1 cellular context compared by ENCODE assay signal in the genomic region with DNA sequence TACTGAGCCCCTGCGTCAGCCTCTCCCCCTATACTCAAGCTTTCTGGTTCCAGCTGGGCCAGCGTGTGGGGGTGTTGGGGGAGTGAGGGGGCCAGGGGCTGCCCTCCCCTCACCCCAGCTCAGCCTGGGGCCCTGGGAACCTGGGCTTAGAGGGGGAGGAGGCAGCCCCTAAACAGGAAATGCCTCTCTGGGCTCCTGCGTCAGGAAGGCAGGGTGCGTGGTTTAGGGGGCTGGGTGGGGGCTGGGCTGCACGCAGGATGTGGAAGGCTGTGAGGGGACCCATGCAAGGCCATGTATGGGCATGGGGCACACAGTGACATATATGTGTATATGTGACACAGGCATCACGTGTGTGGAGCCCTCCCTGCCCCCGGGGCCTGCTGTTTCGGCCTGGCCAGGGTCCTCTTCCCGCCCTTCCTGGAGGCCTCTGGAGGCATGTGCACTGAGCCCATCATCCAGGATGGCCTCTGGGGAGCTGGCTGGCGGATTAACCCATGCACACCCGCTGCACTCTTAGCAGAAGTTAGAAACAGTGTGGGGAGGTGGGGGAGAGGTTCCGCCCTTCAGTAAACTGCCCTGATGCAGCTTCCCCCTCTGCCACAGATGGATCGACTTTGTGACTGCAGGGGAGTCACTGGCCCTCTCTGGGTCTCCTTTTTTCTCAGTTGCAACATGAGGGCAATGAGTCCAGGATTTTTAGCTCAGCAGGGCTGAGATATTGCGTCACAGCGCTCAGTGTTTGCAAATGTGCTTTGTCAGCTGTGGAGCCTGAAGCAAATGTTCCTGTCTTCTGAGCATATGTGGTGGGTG.
TF ChIP-seq lines count a peak whose summit lies in the region.

No MANE protein-coding gene starts in this region.

TF ChIP-seq in HepG2, 621 proteins besides CTCF, POLR2A, EP300 and RAD21 (continued from another document and continues in another):
- TF ChIP-seq, protein P1, sequence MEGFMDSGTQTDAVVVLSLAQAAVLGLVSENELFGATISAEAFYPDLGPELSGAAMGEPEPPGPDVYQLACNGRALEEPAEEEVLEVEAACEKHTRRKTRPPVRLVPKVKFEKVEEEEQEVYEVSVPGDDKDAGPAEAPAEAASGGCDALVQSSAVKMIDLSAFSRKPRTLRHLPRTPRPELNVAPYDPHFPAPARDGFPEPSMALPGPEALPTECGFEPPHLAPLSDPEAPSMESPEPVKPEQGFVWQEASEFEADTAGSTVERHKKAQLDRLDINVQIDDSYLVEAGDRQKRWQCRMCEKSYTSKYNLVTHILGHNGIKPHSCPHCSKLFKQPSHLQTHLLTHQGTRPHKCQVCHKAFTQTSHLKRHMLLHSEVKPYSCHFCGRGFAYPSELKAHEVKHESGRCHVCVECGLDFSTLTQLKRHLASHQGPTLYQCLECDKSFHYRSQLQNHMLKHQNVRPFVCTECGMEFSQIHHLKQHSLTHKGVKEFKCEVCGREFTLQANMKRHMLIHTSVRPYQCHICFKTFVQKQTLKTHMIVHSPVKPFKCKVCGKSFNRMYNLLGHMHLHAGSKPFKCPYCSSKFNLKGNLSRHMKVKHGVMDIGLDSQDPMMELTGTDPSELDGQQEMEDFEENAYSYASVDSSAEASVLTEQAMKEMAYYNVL (CRISPR knock-in tag; IDR thresholded peaks at IDR 0.05; ENCODE audit: borderline replicate concordance), result no peak
- TF ChIP-seq CENPT (CRISPR knock-in tag; IDR thresholded peaks at IDR 0.05; ENCODE audit: low read depth) (no peak), SOX5 (CRISPR knock-in tag; IDR thresholded peaks at IDR 0.05; ENCODE audit: borderline replicate concordance) (no peak), ISX (CRISPR knock-in tag; conservative IDR thresholded peaks at IDR 0.05) (no peak), ZNF282 (IDR thresholded peaks at IDR 0.05; ENCODE audit: partially characterized antibody) (no peak), NR2F2 (IDR thresholded peaks at IDR 0.05; ENCODE audit: borderline replicate concordance, low read depth) (no peak), ATM (IDR thresholded peaks at IDR 0.05; ENCODE audit: borderline replicate concordance) (no peak), U2AF2 (IDR thresholded peaks at IDR 0.05; ENCODE audit: low read depth, low read length) (no peak), RAD51 (IDR thresholded peaks at IDR 0.05; ENCODE audit: borderline replicate concordance) (no peak), PRPF4 (IDR thresholded peaks at IDR 0.05; ENCODE audit: low read depth, low read length, poor library complexity, severe bottlenecking) (no peak), EED (CRISPR knock-in tag; IDR thresholded peaks at IDR 0.05) (no peak), ZNF558 (CRISPR knock-in tag; IDR thresholded peaks at IDR 0.05; ENCODE audit: borderline replicate concordance) (no peak), REXO4 (CRISPR knock-in tag; IDR thresholded peaks at IDR 0.05; ENCODE audit: borderline replicate concordance) (no peak), KLF11 (CRISPR knock-in tag; IDR thresholded peaks at IDR 0.05) (no peak), HNRNPH1 (optimal IDR thresholded peaks at IDR 0.05; ENCODE audit: low read depth, low read length) (no peak), HMG20B (CRISPR knock-in tag; conservative IDR thresholded peaks at IDR 0.05) (no peak), ZNF746 (CRISPR knock-in tag; IDR thresholded peaks at IDR 0.05) (no peak), MED1 (CRISPR knock-in tag; IDR thresholded peaks at IDR 0.05) (no peak), XBP1 (CRISPR knock-in tag; IDR thresholded peaks at IDR 0.05) (no peak), MED13 (CRISPR knock-in tag; IDR thresholded peaks at IDR 0.05) (no peak), ZNF782 (CRISPR knock-in tag; IDR thresholded peaks at IDR 0.05; ENCODE audit: borderline replicate concordance) (no peak)
- TF ChIP-seq, protein P2, sequence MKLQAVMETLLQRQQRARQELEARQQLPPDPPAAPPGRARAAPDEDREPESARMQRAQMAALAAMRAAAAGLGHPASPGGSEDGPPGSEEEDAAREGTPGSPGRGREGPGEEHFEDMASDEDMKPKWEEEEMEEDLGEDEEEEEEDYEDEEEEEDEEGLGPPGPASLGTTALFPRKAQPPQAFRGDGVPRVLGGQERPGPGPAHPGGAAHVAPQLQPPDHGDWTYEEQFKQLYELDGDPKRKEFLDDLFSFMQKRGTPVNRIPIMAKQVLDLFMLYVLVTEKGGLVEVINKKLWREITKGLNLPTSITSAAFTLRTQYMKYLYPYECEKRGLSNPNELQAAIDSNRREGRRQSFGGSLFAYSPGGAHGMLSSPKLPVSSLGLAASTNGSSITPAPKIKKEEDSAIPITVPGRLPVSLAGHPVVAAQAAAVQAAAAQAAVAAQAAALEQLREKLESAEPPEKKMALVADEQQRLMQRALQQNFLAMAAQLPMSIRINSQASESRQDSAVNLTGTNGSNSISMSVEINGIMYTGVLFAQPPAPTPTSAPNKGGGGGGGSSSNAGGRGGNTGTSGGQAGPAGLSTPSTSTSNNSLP (IDR thresholded peaks at IDR 0.05; ENCODE audit: low read depth, low read length), result no peak
- TF ChIP-seq, protein P3, sequence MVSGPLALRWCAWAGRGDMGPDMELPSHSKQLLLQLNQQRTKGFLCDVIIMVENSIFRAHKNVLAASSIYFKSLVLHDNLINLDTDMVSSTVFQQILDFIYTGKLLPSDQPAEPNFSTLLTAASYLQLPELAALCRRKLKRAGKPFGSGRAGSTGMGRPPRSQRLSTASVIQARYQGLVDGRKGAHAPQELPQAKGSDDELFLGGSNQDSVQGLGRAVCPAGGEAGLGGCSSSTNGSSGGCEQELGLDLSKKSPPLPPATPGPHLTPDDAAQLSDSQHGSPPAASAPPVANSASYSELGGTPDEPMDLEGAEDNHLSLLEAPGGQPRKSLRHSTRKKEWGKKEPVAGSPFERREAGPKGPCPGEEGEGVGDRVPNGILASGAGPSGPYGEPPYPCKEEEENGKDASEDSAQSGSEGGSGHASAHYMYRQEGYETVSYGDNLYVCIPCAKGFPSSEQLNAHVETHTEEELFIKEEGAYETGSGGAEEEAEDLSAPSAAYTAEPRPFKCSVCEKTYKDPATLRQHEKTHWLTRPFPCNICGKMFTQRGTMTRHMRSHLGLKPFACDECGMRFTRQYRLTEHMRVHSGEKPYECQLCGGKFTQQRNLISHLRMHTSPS (CRISPR knock-in tag; IDR thresholded peaks at IDR 0.05; ENCODE audit: low read depth), result no peak
- TF ChIP-seq, protein P4, sequence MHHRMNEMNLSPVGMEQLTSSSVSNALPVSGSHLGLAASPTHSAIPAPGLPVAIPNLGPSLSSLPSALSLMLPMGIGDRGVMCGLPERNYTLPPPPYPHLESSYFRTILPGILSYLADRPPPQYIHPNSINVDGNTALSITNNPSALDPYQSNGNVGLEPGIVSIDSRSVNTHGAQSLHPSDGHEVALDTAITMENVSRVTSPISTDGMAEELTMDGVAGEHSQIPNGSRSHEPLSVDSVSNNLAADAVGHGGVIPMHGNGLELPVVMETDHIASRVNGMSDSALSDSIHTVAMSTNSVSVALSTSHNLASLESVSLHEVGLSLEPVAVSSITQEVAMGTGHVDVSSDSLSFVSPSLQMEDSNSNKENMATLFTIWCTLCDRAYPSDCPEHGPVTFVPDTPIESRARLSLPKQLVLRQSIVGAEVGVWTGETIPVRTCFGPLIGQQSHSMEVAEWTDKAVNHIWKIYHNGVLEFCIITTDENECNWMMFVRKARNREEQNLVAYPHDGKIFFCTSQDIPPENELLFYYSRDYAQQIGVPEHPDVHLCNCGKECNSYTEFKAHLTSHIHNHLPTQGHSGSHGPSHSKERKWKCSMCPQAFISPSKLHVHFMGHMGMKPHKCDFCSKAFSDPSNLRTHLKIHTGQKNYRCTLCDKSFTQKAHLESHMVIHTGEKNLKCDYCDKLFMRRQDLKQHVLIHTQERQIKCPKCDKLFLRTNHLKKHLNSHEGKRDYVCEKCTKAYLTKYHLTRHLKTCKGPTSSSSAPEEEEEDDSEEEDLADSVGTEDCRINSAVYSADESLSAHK (CRISPR knock-in tag; IDR thresholded peaks at IDR 0.05; ENCODE audit: borderline replicate concordance), result no peak
- TF ChIP-seq, protein P5, sequence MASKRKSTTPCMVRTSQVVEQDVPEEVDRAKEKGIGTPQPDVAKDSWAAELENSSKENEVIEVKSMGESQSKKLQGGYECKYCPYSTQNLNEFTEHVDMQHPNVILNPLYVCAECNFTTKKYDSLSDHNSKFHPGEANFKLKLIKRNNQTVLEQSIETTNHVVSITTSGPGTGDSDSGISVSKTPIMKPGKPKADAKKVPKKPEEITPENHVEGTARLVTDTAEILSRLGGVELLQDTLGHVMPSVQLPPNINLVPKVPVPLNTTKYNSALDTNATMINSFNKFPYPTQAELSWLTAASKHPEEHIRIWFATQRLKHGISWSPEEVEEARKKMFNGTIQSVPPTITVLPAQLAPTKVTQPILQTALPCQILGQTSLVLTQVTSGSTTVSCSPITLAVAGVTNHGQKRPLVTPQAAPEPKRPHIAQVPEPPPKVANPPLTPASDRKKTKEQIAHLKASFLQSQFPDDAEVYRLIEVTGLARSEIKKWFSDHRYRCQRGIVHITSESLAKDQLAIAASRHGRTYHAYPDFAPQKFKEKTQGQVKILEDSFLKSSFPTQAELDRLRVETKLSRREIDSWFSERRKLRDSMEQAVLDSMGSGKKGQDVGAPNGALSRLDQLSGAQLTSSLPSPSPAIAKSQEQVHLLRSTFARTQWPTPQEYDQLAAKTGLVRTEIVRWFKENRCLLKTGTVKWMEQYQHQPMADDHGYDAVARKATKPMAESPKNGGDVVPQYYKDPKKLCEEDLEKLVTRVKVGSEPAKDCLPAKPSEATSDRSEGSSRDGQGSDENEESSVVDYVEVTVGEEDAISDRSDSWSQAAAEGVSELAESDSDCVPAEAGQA (IDR thresholded peaks at IDR 0.05; ENCODE audit: low read depth), result 0 out of 2 replicates have a peak, but pooled peaks have one; percentile 29
- TF ChIP-seq, protein P5 (CRISPR knock-in tag; IDR thresholded peaks at IDR 0.05; ENCODE audit: borderline replicate concordance), result no peak
- TF ChIP-seq, protein P6, sequence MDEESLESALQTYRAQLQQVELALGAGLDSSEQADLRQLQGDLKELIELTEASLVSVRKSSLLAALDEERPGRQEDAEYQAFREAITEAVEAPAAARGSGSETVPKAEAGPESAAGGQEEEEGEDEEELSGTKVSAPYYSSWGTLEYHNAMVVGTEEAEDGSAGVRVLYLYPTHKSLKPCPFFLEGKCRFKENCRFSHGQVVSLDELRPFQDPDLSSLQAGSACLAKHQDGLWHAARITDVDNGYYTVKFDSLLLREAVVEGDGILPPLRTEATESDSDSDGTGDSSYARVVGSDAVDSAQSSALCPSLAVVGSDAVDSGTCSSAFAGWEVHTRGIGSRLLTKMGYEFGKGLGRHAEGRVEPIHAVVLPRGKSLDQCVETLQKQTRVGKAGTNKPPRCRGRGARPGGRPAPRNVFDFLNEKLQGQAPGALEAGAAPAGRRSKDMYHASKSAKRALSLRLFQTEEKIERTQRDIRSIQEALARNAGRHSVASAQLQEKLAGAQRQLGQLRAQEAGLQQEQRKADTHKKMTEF (CRISPR knock-in tag; IDR thresholded peaks at IDR 0.05), result 0 out of 2 replicates have a peak, but pooled peaks have one; percentile 30
- TF ChIP-seq, protein P7, sequence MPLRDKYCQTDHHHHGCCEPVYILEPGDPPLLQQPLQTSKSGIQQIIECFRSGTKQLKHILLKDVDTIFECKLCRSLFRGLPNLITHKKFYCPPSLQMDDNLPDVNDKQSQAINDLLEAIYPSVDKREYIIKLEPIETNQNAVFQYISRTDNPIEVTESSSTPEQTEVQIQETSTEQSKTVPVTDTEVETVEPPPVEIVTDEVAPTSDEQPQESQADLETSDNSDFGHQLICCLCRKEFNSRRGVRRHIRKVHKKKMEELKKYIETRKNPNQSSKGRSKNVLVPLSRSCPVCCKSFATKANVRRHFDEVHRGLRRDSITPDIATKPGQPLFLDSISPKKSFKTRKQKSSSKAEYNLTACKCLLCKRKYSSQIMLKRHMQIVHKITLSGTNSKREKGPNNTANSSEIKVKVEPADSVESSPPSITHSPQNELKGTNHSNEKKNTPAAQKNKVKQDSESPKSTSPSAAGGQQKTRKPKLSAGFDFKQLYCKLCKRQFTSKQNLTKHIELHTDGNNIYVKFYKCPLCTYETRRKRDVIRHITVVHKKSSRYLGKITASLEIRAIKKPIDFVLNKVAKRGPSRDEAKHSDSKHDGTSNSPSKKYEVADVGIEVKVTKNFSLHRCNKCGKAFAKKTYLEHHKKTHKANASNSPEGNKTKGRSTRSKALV (CRISPR knock-in tag; IDR thresholded peaks at IDR 0.05), result no peak
- TF ChIP-seq, protein P8, sequence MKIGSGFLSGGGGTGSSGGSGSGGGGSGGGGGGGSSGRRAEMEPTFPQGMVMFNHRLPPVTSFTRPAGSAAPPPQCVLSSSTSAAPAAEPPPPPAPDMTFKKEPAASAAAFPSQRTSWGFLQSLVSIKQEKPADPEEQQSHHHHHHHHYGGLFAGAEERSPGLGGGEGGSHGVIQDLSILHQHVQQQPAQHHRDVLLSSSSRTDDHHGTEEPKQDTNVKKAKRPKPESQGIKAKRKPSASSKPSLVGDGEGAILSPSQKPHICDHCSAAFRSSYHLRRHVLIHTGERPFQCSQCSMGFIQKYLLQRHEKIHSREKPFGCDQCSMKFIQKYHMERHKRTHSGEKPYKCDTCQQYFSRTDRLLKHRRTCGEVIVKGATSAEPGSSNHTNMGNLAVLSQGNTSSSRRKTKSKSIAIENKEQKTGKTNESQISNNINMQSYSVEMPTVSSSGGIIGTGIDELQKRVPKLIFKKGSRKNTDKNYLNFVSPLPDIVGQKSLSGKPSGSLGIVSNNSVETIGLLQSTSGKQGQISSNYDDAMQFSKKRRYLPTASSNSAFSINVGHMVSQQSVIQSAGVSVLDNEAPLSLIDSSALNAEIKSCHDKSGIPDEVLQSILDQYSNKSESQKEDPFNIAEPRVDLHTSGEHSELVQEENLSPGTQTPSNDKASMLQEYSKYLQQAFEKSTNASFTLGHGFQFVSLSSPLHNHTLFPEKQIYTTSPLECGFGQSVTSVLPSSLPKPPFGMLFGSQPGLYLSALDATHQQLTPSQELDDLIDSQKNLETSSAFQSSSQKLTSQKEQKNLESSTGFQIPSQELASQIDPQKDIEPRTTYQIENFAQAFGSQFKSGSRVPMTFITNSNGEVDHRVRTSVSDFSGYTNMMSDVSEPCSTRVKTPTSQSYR (CRISPR knock-in tag; IDR thresholded peaks at IDR 0.05; ENCODE audit: borderline replicate concordance), result peak; percentile 3; the same call in 1 of the 2 replicates
